ENCODE assay signal across 1 cellular context in genomic region chr14:55138091-55138490, GRCh38.
TF ChIP-seq lines count a peak whose summit lies in the region.

No MANE protein-coding gene starts in this region.

TF ChIP-seq in GM23338, 12 proteins besides CTCF, POLR2A, EP300 and RAD21 (continued from another document):
- TF ChIP-seq ZNF462 (CRISPR knock-in tag; IDR thresholded peaks at IDR 0.05): no peak
- TF ChIP-seq CREB1 (CRISPR knock-in tag; IDR thresholded peaks at IDR 0.05; ENCODE audit: low read depth): no peak
